Comparison of ENCODE assay signal across 8 cellular contexts in genomic region chr21:36135391-36136094, GRCh38. TPM values are rescaled to one million over a fixed set of nuclear protein-coding genes. Genes with fewer than 3 reads are reported as not detected.
A peak's percentile ranks its signal among the peaks of the same experiment; 100 is the strongest.
DNase-seq lines count a peak whose midpoint lies in the region; ATAC-seq, FAIRE-seq and TF ChIP-seq lines count a peak whose summit lies in the region.

No MANE protein-coding gene starts in this region.

- POLR2A ChIA-PET in BJ (lab: Charles Lee) (interaction anchor here (0.9 kb wide), 1 partner anchor 187 kb away, joined by 4 read pairs; no protein-coding TSS in a partner anchor), HEK293 (lab: Yijun Ruan, JAX) (interaction anchor here (0.7 to 3.8 kb wide), 8 partner anchors 8 to 193 kb away, joined by 3 to 21 read pairs (median 6); partner anchors contain the start of genes CBR1 and MORC3), H1 (lab: Charles Lee; ENCODE audit: partially characterized antibody) (interaction anchor here (0.7 to 1.6 kb wide), 3 partner anchors 8 to 18 kb away, joined by 3 to 5 read pairs (median 5); no protein-coding TSS in a partner anchor)

- no peak overlapping the region for H2BK15ac ChIP-seq in H1 (ENCODE audit: low read length)

- peaks cover 6% of the 10 kb centered on the region for H3K4me1 ChIP-seq in HEK293 (ENCODE audit: control insufficient read depth, insufficient read depth, low read length)
- peaks cover 3 to 15% (median 7%) of the 10 kb centered on the region in 4 experiments for H3K4me1 ChIP-seq in H1 (replicated peaks in 1 of 4; ENCODE audit: control insufficient read depth in 3 of 4, insufficient read depth in 4 of 4, low read length in 3 of 4)
- no peaks in the 10 kb centered on the region for H3K4me1 ChIP-seq in lung (ENCODE audit: control insufficient read depth in 2 of 2, insufficient read depth in 2 of 2, low read length in 2 of 2)

- H2BK20ac ChIP-seq in H1 (ENCODE audit: low read length), result no peak overlapping the region; the same call in 1 of the 2 replicates

- no peak for TF ChIP-seq EP300 in H1 (IDR thresholded peaks at IDR 0.05; ENCODE audit: borderline replicate concordance in 1 of 2, low read depth in 2 of 2, low read length in 2 of 2)

- 1% methylated on average over 55 of the region's 60 CpGs; no CpG with 5 or more reads in 1 of the 2 experiments for WGBS in H1 (ENCODE audit: extremely low coverage in 1 of 2, insufficient coverage in 1 of 2, insufficient read length in 1 of 2, insufficient replicate concordance in 2 of 2, low coverage in 1 of 2, low lambda C conversion rate in 2 of 2, missing lambda C conversion rate in 1 of 2), 2 experiments
- 0% methylated on average over 60 of the region's 60 CpGs for WGBS in lung, 2 donors

- peak overlapping the region; percentile 90 for H3K4me3 Mint-ChIP-seq in activated CD8-positive, alpha-beta memory T cell treated with anti-CD3 and anti-CD28 coated beads, Interleukin-2, amount 10 ng/mL, durations not matched to agents 7 days and 5 days

- H3K27ac ChIP-seq in HEK293 (ENCODE audit: extremely low read depth, low read depth, low read length), result peak overlapping the region; percentile 71
- no peak overlapping the region for H3K27ac ChIP-seq in H1 (ENCODE audit: low read depth, low read length)
- peak overlapping the region; percentile 86 to 87 for H3K27ac ChIP-seq in lung (ENCODE audit: low read depth in 1 of 2, low read length in 1 of 2)

- peak; percentile 90 for ATAC-seq in activated CD8-positive, alpha-beta memory T cell treated with anti-CD3 and anti-CD28 coated beads, Interleukin-2, amount 10 ng/mL, durations not matched to agents 7 days and 5 days
- ATAC-seq in lung (ENCODE audit: insufficient read depth, low FRiP score) (peak; percentile 73), GM21737 (IDR thresholded peaks at IDR 0.05; ENCODE audit: unreplicated experiment) (no peak)

- H2BK120ac ChIP-seq in H1 (replicated peaks; ENCODE audit: low read depth, low read length), result no peak overlapping the region

- H3K9ac ChIP-seq in H1 (replicated peaks in 1 of 4; ENCODE audit: extremely low read depth in 1 of 4, low read depth in 3 of 4, low read length in 3 of 4), result peak overlapping the region in 1 of 4 experiments; percentile 55; a peak in 1 of 7 replicates

- CTCF ChIA-PET in BJ (lab: Yijun Ruan, JAX) (interaction anchor here (1.0 to 9.0 kb wide), 3 partner anchors 10 to 185 kb away, joined by 3 to 63 read pairs (median 3); partner anchors contain the start of gene MORC3), HEK293 (lab: Yijun Ruan, JAX) (interaction anchor here (0.6 to 2.2 kb wide), 5 partner anchors 9 to 255 kb away, joined by 3 to 9 read pairs (median 3); no protein-coding TSS in a partner anchor), H1 (lab: Charles Lee; ENCODE audit: partially characterized antibody) (interaction anchor here (0.6 to 4.4 kb wide), 6 partner anchors 11 to 253 kb away, joined by 3 to 22 read pairs (median 3); no protein-coding TSS in a partner anchor)
- CTCF ChIA-PET in activated CD8-positive, alpha-beta memory T cell treated with anti-CD3 and anti-CD28 coated beads, Interleukin-2, amount 10 ng/mL, durations not matched to agents 7 days and 5 days (lab: Charles Lee), result interaction anchor here (0.7 to 1.7 kb wide), 13 partner anchors 10 to 295 kb away, joined by 3 to 6 read pairs (median 4); partner anchors contain the start of genes CBR1 and MORC3

- H3K56ac ChIP-seq in H1 (replicated peaks; ENCODE audit: insufficient read length, low read depth, low read length), result no peak overlapping the region

- peaks cover 16% of the 10 kb centered on the region for H3K36me3 Mint-ChIP-seq in activated CD8-positive, alpha-beta memory T cell treated with anti-CD3 and anti-CD28 coated beads, Interleukin-2, amount 10 ng/mL, durations not matched to agents 7 days and 5 days

- TF ChIP-seq POLR2A in H1 (IDR thresholded peaks at IDR 0.05; ENCODE audit: control extremely low read depth in 1 of 2, low read depth in 2 of 2, low read length in 2 of 2), result no peak

- H4K5ac ChIP-seq in H1 (ENCODE audit: insufficient read length, low read depth, low read length), result no peak overlapping the region

- H3K27ac Mint-ChIP-seq in activated CD8-positive, alpha-beta memory T cell treated with anti-CD3 and anti-CD28 coated beads, Interleukin-2, amount 10 ng/mL, durations not matched to agents 7 days and 5 days, result peak overlapping the region; percentile 91

- H3K27me3 Mint-ChIP-seq in activated CD8-positive, alpha-beta memory T cell treated with anti-CD3 and anti-CD28 coated beads, Interleukin-2, amount 10 ng/mL, durations not matched to agents 7 days and 5 days, result no peaks in the 10 kb centered on the region

- H4K91ac ChIP-seq in H1 (replicated peaks; ENCODE audit: insufficient read length, low read length), result no peak overlapping the region

- no peaks in the 10 kb centered on the region for H3K9me3 ChIP-seq in HEK293 (ENCODE audit: control insufficient read depth, insufficient read depth, low read depth, low read length)
- H3K9me3 ChIP-seq in H1 (ENCODE audit: insufficient read depth in 2 of 2, low read depth in 1 of 2, low read length in 1 of 2), result no peaks in the 10 kb centered on the region
- no peaks in the 10 kb centered on the region for H3K9me3 ChIP-seq in lung (ENCODE audit: control insufficient read depth in 2 of 2, insufficient read depth in 1 of 2, low read length in 1 of 2)

- no peak overlapping the region for H4K8ac ChIP-seq in H1 (ENCODE audit: extremely low read depth, insufficient read depth, low read length)

- no peak overlapping the region for H2AFZ ChIP-seq in H1 (ENCODE audit: low read length)

- H3K4me2 ChIP-seq in H1 (ENCODE audit: insufficient read depth in 1 of 2, low read depth in 2 of 2, low read length in 2 of 2), result peak overlapping the region; percentile 76 to 95

- TF ChIP-seq CTCF in BJ (IDR thresholded peaks at IDR 0.05; ENCODE audit: insufficient read depth, low read depth, low read length) (no peak), HEK293 (tag by site-specific recombination; IDR thresholded peaks at IDR 0.05) (no peak), H1 (IDR thresholded peaks at IDR 0.05; ENCODE audit: control extremely low read depth in 1 of 3, insufficient read depth in 1 of 3, low read depth in 1 of 3, low read length in 3 of 3) (no peak), lung (IDR thresholded peaks at IDR 0.05; ENCODE audit: control extremely low read depth, extremely low read depth) (no peak)

- no peak overlapping the region for H3K23ac ChIP-seq in H1 (ENCODE audit: insufficient read length)

- H3K79me2 ChIP-seq in H1 (ENCODE audit: control insufficient read depth in 1 of 2, insufficient read depth in 2 of 2, low read length in 2 of 2), result no peaks in the 10 kb centered on the region

- H3K4me1 Mint-ChIP-seq in activated CD8-positive, alpha-beta memory T cell treated with anti-CD3 and anti-CD28 coated beads, Interleukin-2, amount 10 ng/mL, durations not matched to agents 7 days and 5 days, result peaks cover 33% of the 10 kb centered on the region

- no peak overlapping the region for H3K14ac ChIP-seq in H1 (ENCODE audit: insufficient read length)

- peaks cover 0 to 2% of the 10 kb centered on the region in 2 experiments for H4K20me1 ChIP-seq in H1 (replicated peaks in 1 of 2; ENCODE audit: control insufficient read depth in 1 of 2, insufficient read depth in 2 of 2, low read length in 2 of 2)

- H3K18ac ChIP-seq in H1 (ENCODE audit: extremely low read depth, low read length), result peak overlapping the region; percentile 48; the same call in 1 of the 2 replicates

- H2AK5ac ChIP-seq in H1 (ENCODE audit: low read depth, low read length), result no peak overlapping the region

- H3K4me3 ChIP-seq in BJ (ENCODE audit: low read depth, low read length) (peak overlapping the region; percentile 72), HEK293 (ENCODE audit: low read depth, low read length) (peak overlapping the region; percentile 54), H1 (ENCODE audit: extremely low read depth in 1 of 4, insufficient read depth in 2 of 4, low read depth in 3 of 4, low read length in 4 of 4) (peak overlapping the region; percentile 37 to 68 (median 56)), lung (peak overlapping the region; percentile 41)

- TF ChIP-seq RAD21 in H1 (IDR thresholded peaks at IDR 0.05 in 1 of 2, conservative IDR thresholded peaks at IDR 0.05 in 1 of 2; ENCODE audit: low read depth in 2 of 2, low read length in 2 of 2), result no peak

- FAIRE-seq in H1 (lab: Jason Lieb, UNC), result no peak

- no peaks in the 10 kb centered on the region for H3K36me3 ChIP-seq in BJ (ENCODE audit: control insufficient read depth, insufficient read depth, low read length)
- peaks cover 3 to 5% of the 10 kb centered on the region in 2 experiments; a peak in 2 of 3 replicates for H3K36me3 ChIP-seq in HEK293 (ENCODE audit: control insufficient read depth in 2 of 2, insufficient read depth in 1 of 2, low read length in 2 of 2)
- no peaks in the 10 kb centered on the region for H3K36me3 ChIP-seq in H1 (ENCODE audit: control insufficient read depth in 2 of 4, insufficient read depth in 4 of 4, low read length in 3 of 4)
- no peaks in the 10 kb centered on the region for H3K36me3 ChIP-seq in lung (ENCODE audit: control insufficient read depth in 2 of 2, insufficient read depth in 2 of 2, low read length in 2 of 2)

- DNase-seq in BJ (ENCODE audit: low read depth) (peak; percentile 37), NCI-H82 treated with DMSO at 0.1 percent for 48 hours (lab: John Stamatoyannopoulos, UW; ENCODE audit: unreplicated experiment) (peak; percentile 31), H1 (ENCODE audit: low read depth in 1 of 2, low spot score in 2 of 2) (peak in 1 of 2 experiments; percentile 61), lung (ENCODE audit: low spot score) (peak; percentile 59)
- DNase-seq in activated CD8-positive, alpha-beta memory T cell treated with anti-CD3 and anti-CD28 coated beads, Interleukin-2, amount 10 ng/mL, durations not matched to agents 7 days and 5 days, result peak; percentile 83
- peak; percentile 32 for DNase-seq in stimulated activated CD8-positive, alpha-beta memory T cell treated with anti-CD3 and anti-CD28 coated beads, Interleukin-12 subunit alpha, Interleukin-12 subunit beta, amount 100 ng/mL, for 4 hours (ENCODE audit: low read depth)

- H3K9me3 Mint-ChIP-seq in activated CD8-positive, alpha-beta memory T cell treated with anti-CD3 and anti-CD28 coated beads, Interleukin-2, amount 10 ng/mL, durations not matched to agents 7 days and 5 days (ENCODE audit: low read depth), result no peaks in the 10 kb centered on the region

- H3K79me1 ChIP-seq in H1 (ENCODE audit: low read depth, low read length), result no peaks in the 10 kb centered on the region

- peaks cover 18% of the 10 kb centered on the region for H3K23me2 ChIP-seq in H1 (ENCODE audit: low read depth, low read length)

- H3K27me3 ChIP-seq in BJ (ENCODE audit: control insufficient read depth, insufficient read depth, low read length) (no peaks in the 10 kb centered on the region), H1 (replicated peaks in 1 of 4; ENCODE audit: control insufficient read depth in 3 of 4, extremely low read depth in 1 of 4, insufficient read depth in 3 of 4, low read length in 3 of 4) (peaks cover 11 to 42% (median 28%) of the 10 kb centered on the region in 4 experiments), lung (ENCODE audit: control insufficient read depth, insufficient read depth) (no peaks in the 10 kb centered on the region)

- H3K4ac ChIP-seq in H1 (replicated peaks; ENCODE audit: insufficient read length, low read depth, low read length), result no peak overlapping the region

- no peak overlapping the region for H2BK5ac ChIP-seq in H1 (ENCODE audit: low read depth, low read length)

- 0 out of 2 replicates have a peak overlapping the region, but pooled peaks have one; percentile 27 for H2BK12ac ChIP-seq in H1 (ENCODE audit: low read depth, low read length)

RNA-seq across cellular contexts. Expression of gene CBR3, which starts 0.7 kb away (rescaled TPM):
- 11.3 and 13.5 TPM in 2 replicates for polyA plus RNA-seq in BJ (2011; rRNA removed)
- polyA minus RNA-seq in BJ (2011; rRNA and poly(A)+ RNA removed), result 2.9 and 4.2 TPM in 2 replicates
- total RNA-seq in activated CD8-positive, alpha-beta memory T cell treated with anti-CD3 and anti-CD28 coated beads, Interleukin-2, amount 10 ng/mL, durations not matched to agents 7 days and 5 days, result 10 to 100 TPM; 16.1 to 18.6 TPM
- total RNA-seq in H1 (2021; fragmentation: NEBNext Ultra II Directional; extraction: Animal tissue kit (Norgen Biotek cat#: 25700)), result 4.3 TPM in 2 replicates
- polyA plus RNA-seq in H1 (2011; rRNA removed), result 1.2 and 1.5 TPM in 2 replicates
- 1.5 TPM for polyA plus RNA-seq in H1 (2011; cell fraction: cytosol; rRNA removed)
- 1.0 TPM for polyA plus RNA-seq in H1 (2011; cell fraction: nucleus; rRNA removed)
- polyA plus RNA-seq in H1 (2012, experiment 1 of 2), result 1.7 to 2.4 TPM (median 1.9 TPM) in 4 replicates
- polyA plus RNA-seq in H1 (2012, experiment 2 of 2), result 1.7 TPM
- 8.8 TPM for polyA plus RNA-seq in H1 (2013, experiment 1 of 2)
- polyA plus RNA-seq in H1 (2013, experiment 2 of 2), result 8.4 TPM
- polyA minus RNA-seq in H1 (2011; rRNA and poly(A)+ RNA removed), result 0.15 TPM in 1 of 2 replicates, not detected in the other
- not detected for polyA minus RNA-seq in H1 (2011; cell fraction: cytosol; rRNA and poly(A)+ RNA removed)
- polyA minus RNA-seq in H1 (2011; cell fraction: nucleus; rRNA and poly(A)+ RNA removed), result 0.70 TPM
- 1 to 10 TPM in 1 of 2 donors, under 1 TPM in 1; 0.23 to 5.1 TPM for total RNA-seq in lung
- 1 to 10 TPM; 4.2 to 9.0 TPM for polyA plus RNA-seq in lung

RNA-seq across cellular contexts. Expression of gene DOP1B, which starts 21.1 kb away (rescaled TPM):
- polyA plus RNA-seq in BJ (2011; rRNA removed), result 6.2 and 8.5 TPM in 2 replicates
- 9.0 and 12.8 TPM in 2 replicates for polyA minus RNA-seq in BJ (2011; rRNA and poly(A)+ RNA removed)
- total RNA-seq in activated CD8-positive, alpha-beta memory T cell treated with anti-CD3 and anti-CD28 coated beads, Interleukin-2, amount 10 ng/mL, durations not matched to agents 7 days and 5 days, result 10 to 100 TPM; 20.2 to 25.5 TPM
- 9.9 and 10.6 TPM in 2 replicates for total RNA-seq in H1 (2021; fragmentation: NEBNext Ultra II Directional; extraction: Animal tissue kit (Norgen Biotek cat#: 25700))
- polyA plus RNA-seq in H1 (2011; rRNA removed), result 2.8 and 4.1 TPM in 2 replicates
- polyA plus RNA-seq in H1 (2011; cell fraction: cytosol; rRNA removed), result 3.5 TPM
- polyA plus RNA-seq in H1 (2011; cell fraction: nucleus; rRNA removed), result 5.0 TPM
- 2.8 to 8.3 TPM (median 4.5 TPM) in 4 replicates for polyA plus RNA-seq in H1 (2012, experiment 1 of 2)
- polyA plus RNA-seq in H1 (2012, experiment 2 of 2), result 1.6 TPM
- 3.4 TPM for polyA plus RNA-seq in H1 (2013, experiment 1 of 2)
- polyA plus RNA-seq in H1 (2013, experiment 2 of 2), result 2.8 TPM
- 7.5 and 8.2 TPM in 2 replicates for polyA minus RNA-seq in H1 (2011; rRNA and poly(A)+ RNA removed)
- 8.1 TPM for polyA minus RNA-seq in H1 (2011; cell fraction: cytosol; rRNA and poly(A)+ RNA removed)
- 6.9 TPM for polyA minus RNA-seq in H1 (2011; cell fraction: nucleus; rRNA and poly(A)+ RNA removed)
- 10 to 100 TPM; 14.4 to 23.7 TPM for total RNA-seq in lung
- 1 to 10 TPM; 5.2 to 8.0 TPM for polyA plus RNA-seq in lung
